Comparison of ENCODE assay signal across 8 cellular contexts in the genomic region with DNA sequence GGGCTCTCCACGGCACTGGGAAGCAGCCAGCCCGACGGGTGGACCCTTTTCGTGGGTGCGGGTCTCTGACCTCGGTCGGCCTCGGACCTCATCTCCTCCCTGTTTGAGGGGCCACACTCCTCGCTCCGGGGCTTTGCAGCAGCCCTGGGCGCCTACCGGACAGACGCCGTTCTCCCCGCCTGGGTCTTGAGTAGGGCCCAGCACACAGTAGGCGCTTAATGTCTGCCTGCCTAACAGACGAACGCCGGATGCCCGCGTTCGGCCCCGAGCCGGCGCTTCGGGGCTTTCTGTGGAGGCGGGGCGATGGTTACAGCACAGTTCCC. TPM values are rescaled to one million over a fixed set of nuclear protein-coding genes. Genes with fewer than 3 reads are reported as not detected.
DNase-seq lines count a peak whose midpoint lies in the region; ATAC-seq, FAIRE-seq and TF ChIP-seq lines count a peak whose summit lies in the region.

No MANE protein-coding gene starts in this region.

- H3K9ac ChIP-seq in BLaER1 (peak overlapping the region; percentile 98), kidney (ENCODE audit: low read length in 2 of 2) (peak overlapping the region; percentile 76 to 98)

- no peak for TF ChIP-seq CTCF in kidney (IDR thresholded peaks at IDR 0.05; ENCODE audit: borderline replicate concordance, extremely low read depth, insufficient read depth)

- peak overlapping the region; percentile 90 for H3K4me2 ChIP-seq in BLaER1

- intact Hi-C loops in kidney (cut with DNase I), result no loop called here

- H3K27ac ChIP-seq in BLaER1, result peak overlapping the region; percentile 95
- peak overlapping the region in 1 of 2 donors; percentile 51 for H3K27ac ChIP-seq in kidney (ENCODE audit: low read depth in 2 of 2, low read length in 2 of 2)
- peak overlapping the region; percentile 96 for H3K27ac ChIP-seq in thymus (ENCODE audit: low read depth)

- H3K4me1 Mint-ChIP-seq in activated naive CD8-positive, alpha-beta T cell treated with anti-CD3 and anti-CD28 coated beads for 36 hours, result peaks cover 27% of the 10 kb centered on the region

- no peak for DNase-seq in activated naive CD8-positive, alpha-beta T cell treated with anti-CD3 and anti-CD28 coated beads for 36 hours
- no peak for DNase-seq in kidney
- no peak for DNase-seq in DMS153 (lab: John Stamatoyannopoulos, UW)
- no peak for DNase-seq in NCI-H510A (lab: John Stamatoyannopoulos, UW)
- DNase-seq in GM19240 (ENCODE audit: insufficient read length, low spot score), result no peak

- H3K27me3 ChIP-seq in BLaER1 (no peaks in the 10 kb centered on the region), thymus (ENCODE audit: control insufficient read depth, insufficient read depth) (no peaks in the 10 kb centered on the region)

- FAIRE-seq in kidney (lab: Jason Lieb, UNC), result no peak

- peaks cover 6% of the 10 kb centered on the region for H3K9me3 Mint-ChIP-seq in activated naive CD8-positive, alpha-beta T cell treated with anti-CD3 and anti-CD28 coated beads for 36 hours

- H4K20me1 ChIP-seq in BLaER1, result peaks cover 17% of the 10 kb centered on the region; the same call in 1 of the 2 replicates

- H3K4me3 Mint-ChIP-seq in activated naive CD8-positive, alpha-beta T cell treated with anti-CD3 and anti-CD28 coated beads for 36 hours, result peak overlapping the region; percentile 99

- no peaks in the 10 kb centered on the region for H3K27me3 Mint-ChIP-seq in activated naive CD8-positive, alpha-beta T cell treated with anti-CD3 and anti-CD28 coated beads for 36 hours

- H3K36me3 Mint-ChIP-seq in activated naive CD8-positive, alpha-beta T cell treated with anti-CD3 and anti-CD28 coated beads for 36 hours, result peaks cover 11% of the 10 kb centered on the region

- H3K9me3 ChIP-seq in BLaER1 (peaks cover 17% of the 10 kb centered on the region), kidney (ENCODE audit: control insufficient read depth in 1 of 2, low read length in 2 of 2) (no peaks in the 10 kb centered on the region), thymus (ENCODE audit: control insufficient read depth) (no peaks in the 10 kb centered on the region)

- peaks cover 47% of the 10 kb centered on the region for H3K4me1 ChIP-seq in BLaER1
- H3K4me1 ChIP-seq in kidney (ENCODE audit: control insufficient read depth in 1 of 2, insufficient read depth in 1 of 2, low read depth in 1 of 2, low read length in 2 of 2), result peaks cover 9 to 17% of the 10 kb centered on the region in 2 donors
- H3K4me1 ChIP-seq in thymus (ENCODE audit: control insufficient read depth, insufficient read depth, low read length), result peaks cover 20% of the 10 kb centered on the region

- H3K4me3 ChIP-seq in BLaER1 (peak overlapping the region; percentile 99), kidney (ENCODE audit: low read length in 2 of 2) (peak overlapping the region; percentile 66 to 99), thymus (ENCODE audit: low read length) (peak overlapping the region; percentile 86)

- under 1% methylated on average over 28 of the region's 28 CpGs for WGBS in thymus

- H3K36me3 ChIP-seq in BLaER1 (peaks cover 30% of the 10 kb centered on the region), kidney (ENCODE audit: control insufficient read depth in 1 of 2, insufficient read depth in 2 of 2, low read length in 2 of 2) (no peaks in the 10 kb centered on the region), thymus (ENCODE audit: control insufficient read depth, insufficient read depth) (peaks cover 7% of the 10 kb centered on the region)

- ATAC-seq in HG02852 (IDR thresholded peaks at IDR 0.05; ENCODE audit: unreplicated experiment), result peak; percentile 7

- peak overlapping the region; percentile 98 for H3K27ac Mint-ChIP-seq in activated naive CD8-positive, alpha-beta T cell treated with anti-CD3 and anti-CD28 coated beads for 36 hours

RNA-seq across cellular contexts. Expression of a gene that starts 0.8 kb away (rescaled TPM):
- 10 to 100 TPM; 85.4 to 90.2 TPM for total RNA-seq in activated naive CD8-positive, alpha-beta T cell treated with anti-CD3 and anti-CD28 coated beads for 36 hours
- total RNA-seq in kidney, result 47.7 TPM
- 38.0 TPM for polyA plus RNA-seq in kidney (ENCODE audit: insufficient read depth, low read depth, low replicate concordance)
- polyA plus RNA-seq in thymus, result 85.7 TPM

RNA-seq across cellular contexts. Expression of a gene that starts 31.8 kb away (rescaled TPM):
- 1 to 10 TPM; 2.3 to 2.8 TPM for total RNA-seq in activated naive CD8-positive, alpha-beta T cell treated with anti-CD3 and anti-CD28 coated beads for 36 hours
- 1.0 TPM for total RNA-seq in kidney
- polyA plus RNA-seq in kidney (ENCODE audit: insufficient read depth, low read depth, low replicate concordance), result 16.7 TPM
- polyA plus RNA-seq in thymus, result 3.2 TPM

RNA-seq across cellular contexts. Expression of a gene that starts 51.5 kb away (rescaled TPM):
- not detected for total RNA-seq in activated naive CD8-positive, alpha-beta T cell treated with anti-CD3 and anti-CD28 coated beads for 36 hours
- total RNA-seq in kidney, result 0.28 TPM
- not detected for polyA plus RNA-seq in kidney (ENCODE audit: insufficient read depth, low read depth, low replicate concordance)
- polyA plus RNA-seq in thymus, result 0.34 TPM
